10 cellular contexts compared by ENCODE assay signal in genomic region chr21:35222541-35222941, GRCh38.
A peak's percentile ranks its signal among the peaks of the same experiment; 100 is the strongest.
DNase-seq lines count a peak whose midpoint lies in the region; ATAC-seq and TF ChIP-seq lines count a peak whose summit lies in the region.
"Had no signal": no experiment of that assay in that cellular context is flagged by ENCODE, and none has a peak within 500 bp of the region (broad histone marks: within the 10 kb centered on the region; RNA-seq: fewer than 3 reads in every experiment).

No MANE protein-coding gene starts in this region.

- TF ChIP-seq CTCF in NB4 (IDR thresholded peaks at IDR 0.05; ENCODE audit: low read depth, low read length) (no peak), left ventricle myocardium inferior (IDR thresholded peaks at IDR 0.05; ENCODE audit: borderline replicate concordance) (no peak)

- intact Hi-C loops in left ventricle myocardium inferior (cut with micrococcal nuclease), result no loop called here

- peaks cover 37% of the 10 kb centered on the region for H3K4me1 ChIP-seq in left ventricle myocardium inferior

- no peaks in the 10 kb centered on the region for H3K36me3 ChIP-seq in left ventricle myocardium inferior
- H3K36me3 ChIP-seq: cardiac muscle cell had no signal

- H3K27me3 ChIP-seq in left ventricle myocardium inferior (ENCODE audit: low read depth), result no peaks in the 10 kb centered on the region

- H3K9me3 ChIP-seq in left ventricle myocardium inferior (replicated peaks), result no peaks in the 10 kb centered on the region

- DNase-seq in EH (ENCODE audit: low read depth), result peak; percentile 60
- DNase-seq in NB4 (ENCODE audit: low read depth), result peak; percentile 47
- DNase-seq in left ventricle myocardium inferior, result no peak
- no peak for DNase-seq in mucosa of gallbladder (ENCODE audit: low spot score)
- no peak for DNase-seq in NCI-H82 (lab: John Stamatoyannopoulos, UW)
- DNase-seq: NCI-H774 had no signal

- no peak for TF ChIP-seq POLR2A in NB4 (IDR thresholded peaks at IDR 0.05; ENCODE audit: extremely low read depth, insufficient read length)

- ATAC-seq in GM21528 (IDR thresholded peaks at IDR 0.05; ENCODE audit: low FRiP score, unreplicated experiment) (peak; percentile 58), HG02623 (IDR thresholded peaks at IDR 0.05; ENCODE audit: unreplicated experiment) (no peak), GM21515 (IDR thresholded peaks at IDR 0.05; ENCODE audit: unreplicated experiment) (no peak)

- peak overlapping the region; percentile 53 for H3K27ac ChIP-seq in left ventricle myocardium inferior (replicated peaks)
- H3K27ac ChIP-seq: cardiac muscle cell had no signal

- H3K4me3 ChIP-seq in NB4 (ENCODE audit: low read depth, low read length), result no peak overlapping the region
- no peak overlapping the region for H3K4me3 ChIP-seq in left ventricle myocardium inferior
- H3K4me3 ChIP-seq: cardiac muscle cell had no signal

Comparison
In these comparisons a context has a peak if more than half of its experiments do, and no peak if none do; other contexts are left out.
1. DNase-seq: peak in EH (single experiment) and NB4 (single experiment); none in left ventricle myocardium inferior (single experiment), mucosa of gallbladder (single experiment) and NCI-H82 (single experiment).